1 cellular context compared by ENCODE assay signal in the genomic region with DNA sequence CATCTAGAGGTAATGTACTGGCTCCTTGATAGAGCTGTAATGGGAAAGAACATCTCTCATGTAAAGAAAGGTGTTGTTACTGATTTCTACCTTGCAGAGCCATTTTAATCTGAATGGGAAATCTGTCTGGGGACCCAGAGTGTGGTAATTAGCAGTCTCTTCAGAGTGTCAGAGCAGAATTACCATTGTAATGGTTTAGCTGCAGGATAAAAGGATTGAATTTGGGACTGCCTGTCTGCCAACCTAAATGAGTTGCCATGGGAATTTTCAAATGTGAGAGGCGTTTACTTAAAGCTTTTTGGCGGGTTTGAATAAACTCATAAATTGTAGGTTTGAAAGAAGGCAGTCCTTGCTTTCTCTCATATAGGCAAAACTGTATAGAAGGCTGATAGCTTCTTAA.
TF ChIP-seq lines count a peak whose summit lies in the region.

No MANE protein-coding gene starts in this region.

TF ChIP-seq in neural cell, 6 proteins besides CTCF, POLR2A, EP300 and RAD21 (continued from another document):
- TF ChIP-seq, protein P1, sequence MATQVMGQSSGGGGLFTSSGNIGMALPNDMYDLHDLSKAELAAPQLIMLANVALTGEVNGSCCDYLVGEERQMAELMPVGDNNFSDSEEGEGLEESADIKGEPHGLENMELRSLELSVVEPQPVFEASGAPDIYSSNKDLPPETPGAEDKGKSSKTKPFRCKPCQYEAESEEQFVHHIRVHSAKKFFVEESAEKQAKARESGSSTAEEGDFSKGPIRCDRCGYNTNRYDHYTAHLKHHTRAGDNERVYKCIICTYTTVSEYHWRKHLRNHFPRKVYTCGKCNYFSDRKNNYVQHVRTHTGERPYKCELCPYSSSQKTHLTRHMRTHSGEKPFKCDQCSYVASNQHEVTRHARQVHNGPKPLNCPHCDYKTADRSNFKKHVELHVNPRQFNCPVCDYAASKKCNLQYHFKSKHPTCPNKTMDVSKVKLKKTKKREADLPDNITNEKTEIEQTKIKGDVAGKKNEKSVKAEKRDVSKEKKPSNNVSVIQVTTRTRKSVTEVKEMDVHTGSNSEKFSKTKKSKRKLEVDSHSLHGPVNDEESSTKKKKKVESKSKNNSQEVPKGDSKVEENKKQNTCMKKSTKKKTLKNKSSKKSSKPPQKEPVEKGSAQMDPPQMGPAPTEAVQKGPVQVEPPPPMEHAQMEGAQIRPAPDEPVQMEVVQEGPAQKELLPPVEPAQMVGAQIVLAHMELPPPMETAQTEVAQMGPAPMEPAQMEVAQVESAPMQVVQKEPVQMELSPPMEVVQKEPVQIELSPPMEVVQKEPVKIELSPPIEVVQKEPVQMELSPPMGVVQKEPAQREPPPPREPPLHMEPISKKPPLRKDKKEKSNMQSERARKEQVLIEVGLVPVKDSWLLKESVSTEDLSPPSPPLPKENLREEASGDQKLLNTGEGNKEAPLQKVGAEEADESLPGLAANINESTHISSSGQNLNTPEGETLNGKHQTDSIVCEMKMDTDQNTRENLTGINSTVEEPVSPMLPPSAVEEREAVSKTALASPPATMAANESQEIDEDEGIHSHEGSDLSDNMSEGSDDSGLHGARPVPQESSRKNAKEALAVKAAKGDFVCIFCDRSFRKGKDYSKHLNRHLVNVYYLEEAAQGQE (IDR thresholded peaks at IDR 0.05; ENCODE audit: borderline replicate concordance): no peak
- TF ChIP-seq MXI1 (conservative IDR thresholded peaks at IDR 0.05; ENCODE audit: poor library complexity, severe bottlenecking) (no peak), SMC3 (conservative IDR thresholded peaks at IDR 0.05; ENCODE audit: poor library complexity) (no peak)
TF ChIP-seq in neural cell: peak in this region for 0.
